Comparison of ENCODE assay signal across 22 cellular contexts in genomic region chr3:157046520-157046919, GRCh38.
DNase-seq lines count a peak whose midpoint lies in the region; ATAC-seq lines count a peak whose summit lies in the region.
"Had no signal": no experiment of that assay in that cellular context is flagged by ENCODE, and none has a peak within 500 bp of the region (broad histone marks: within the 10 kb centered on the region; RNA-seq: fewer than 3 reads in every experiment).

No MANE protein-coding gene starts in this region.

- DNase-seq in medulla oblongata (ENCODE audit: extremely low spot score) (peak; percentile 9), GM19240 (ENCODE audit: insufficient read length, low spot score) (no peak), NCI-H2029 treated with DMSO at 0.1 percent for 48 hours (lab: John Stamatoyannopoulos, UW) (no peak), COR-L47 (lab: John Stamatoyannopoulos, UW) (no peak)
- DNase-seq: CD4-positive, CD25-positive, alpha-beta regulatory T cell; GF-D8; GOT3; KBM-7; mesendoderm; naive thymus-derived CD8-positive, alpha-beta T cell; NCI-H69; PC-9; retina; SHP77 treated with DMSO at 0.1 percent for 48 hours; stimulated activated CD4-positive, alpha-beta T cell treated with anti-CD3 and anti-CD28 coated beads, Interleukin-4, amount 100 ng/mL, for 24 hours; T-cell; thyroid gland had no signal

- ATAC-seq in GM18517 (IDR thresholded peaks at IDR 0.05; ENCODE audit: unreplicated experiment), result peak; percentile 53
- peak; percentile 62 for ATAC-seq in GM21529 (IDR thresholded peaks at IDR 0.05; ENCODE audit: unreplicated experiment)
- ATAC-seq in HG03460 (IDR thresholded peaks at IDR 0.05; ENCODE audit: unreplicated experiment), result peak; percentile 71
- ATAC-seq in HG02870 (IDR thresholded peaks at IDR 0.05; ENCODE audit: unreplicated experiment), result no peak
- ATAC-seq: activated naive CD4-positive, alpha-beta T cell treated with anti-CD3 and anti-CD28 coated beads, Interleukin-2, amount 50 U/mL, for 72 hours; naive thymus-derived CD8-positive, alpha-beta T cell; T-cell had no signal
